In the genomic region with DNA sequence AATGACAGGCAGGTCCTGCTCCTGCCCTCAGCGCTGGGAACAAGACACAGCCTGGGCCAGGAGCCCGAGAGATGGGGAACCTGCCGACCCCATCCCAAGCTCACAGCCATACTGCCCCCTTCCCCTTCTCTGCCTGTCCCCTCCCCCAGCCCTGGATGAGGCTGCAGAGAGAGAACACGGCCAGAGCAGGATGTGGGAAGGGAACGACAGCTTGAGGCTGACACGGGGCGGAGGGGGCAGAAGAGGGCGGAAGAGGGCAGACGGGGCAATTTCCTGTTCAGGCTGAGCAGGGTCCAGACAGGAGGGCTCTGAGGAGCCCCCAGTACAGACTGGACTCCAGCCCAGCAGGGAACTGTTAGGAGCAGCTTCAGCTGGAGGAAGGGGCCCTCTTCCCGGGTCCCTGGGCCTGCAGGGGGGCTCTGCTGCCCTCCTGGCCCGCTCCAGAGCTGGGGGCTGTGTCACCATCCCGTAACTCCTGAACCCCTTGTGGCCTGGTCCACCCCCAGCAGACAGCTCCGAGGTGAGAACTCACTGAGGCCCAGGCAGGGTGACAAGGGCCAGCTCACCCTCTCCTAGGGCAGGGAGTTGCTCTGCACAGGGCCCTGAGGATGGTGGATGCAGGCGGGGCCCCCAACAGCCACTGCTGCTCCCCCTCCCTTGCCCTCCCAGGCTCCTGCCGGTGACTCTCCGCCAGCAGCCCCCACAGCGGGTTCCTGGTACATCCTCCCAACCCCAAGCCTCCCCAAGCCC, we compare ENCODE assay signal across 10 cellular contexts. TPM values are rescaled to one million over a fixed set of nuclear protein-coding genes. Genes with fewer than 3 reads are reported as not detected.
A peak's percentile ranks its signal among the peaks of the same experiment; 100 is the strongest.
DNase-seq lines count a peak whose midpoint lies in the region; ATAC-seq, FAIRE-seq and TF ChIP-seq lines count a peak whose summit lies in the region.
"Had no signal": no experiment of that assay in that cellular context is flagged by ENCODE, and none has a peak within 500 bp of the region (broad histone marks: within the 10 kb centered on the region; RNA-seq: fewer than 3 reads in every experiment).

No MANE protein-coding gene starts in this region.

- ATAC-seq in lower lobe of right lung (peak in 1 of 2 donors; percentile 6), GM18867 (IDR thresholded peaks at IDR 0.05; ENCODE audit: unreplicated experiment) (no peak)

- intact Hi-C loops in lower lobe of right lung (cut with DNase I): no loop called here

- H3K4me1 ChIP-seq in lower lobe of right lung: peaks cover 82% of the 10 kb centered on the region
- peaks cover 4 to 76% (median 67%) of the 10 kb centered on the region in 4 donors for H3K4me1 ChIP-seq in tibial nerve

- DNase-seq in activated CD4-positive, alpha-beta T cell treated with anti-CD3 and anti-CD28 coated beads for 4 hours: peak; percentile 26 to 35
- no peak for DNase-seq in activated CD4-positive, alpha-beta T cell treated with anti-CD3 and anti-CD28 coated beads for 1 hour
- DNase-seq in activated effector memory CD4-positive, alpha-beta T cell treated with anti-CD3 and anti-CD28 coated beads, Interleukin-2, amount 50 U/mL, for 16 hours: peak; percentile 75
- DNase-seq in lower lobe of right lung: peak; percentile 64
- no peak for DNase-seq in tibial nerve (ENCODE audit: low spot score in 2 of 2)
- DNase-seq in H54 (ENCODE audit: insufficient read length, low spot score): no peak
- DNase-seq in hepatic stellate cell (ENCODE audit: low spot score): no peak
- DNase-seq: ACHN had no signal

- no peak for FAIRE-seq in H54 (lab: Jason Lieb, UNC)
- FAIRE-seq: bronchial epithelial cell had no signal

- TF ChIP-seq CTCF in lower lobe of right lung (IDR thresholded peaks at IDR 0.05) (no peak), tibial nerve (IDR thresholded peaks at IDR 0.05) (no peak)

- no peak for TF ChIP-seq EP300 in tibial nerve (IDR thresholded peaks at IDR 0.05)

- 47 to 60% methylated on average over 13 to 17 of the region's 17 CpGs for WGBS in tibial nerve, 2 donors

- H3K27me3 ChIP-seq in lower lobe of right lung (ENCODE audit: low read depth): no peaks in the 10 kb centered on the region
- H3K27me3 ChIP-seq in tibial nerve: no peaks in the 10 kb centered on the region

- H3K4me3 ChIP-seq in lower lobe of right lung (peak overlapping the region; percentile 100), tibial nerve (peak overlapping the region in 1 of 4 donors; percentile 4)

- no peak for TF ChIP-seq POLR2A in tibial nerve (IDR thresholded peaks at IDR 0.05)
- no peak for TF ChIP-seq POLR2A in H54 (IDR thresholded peaks at IDR 0.05; ENCODE audit: low read depth, low read length)

- no peaks in the 10 kb centered on the region for H3K9me3 ChIP-seq in lower lobe of right lung
- H3K9me3 ChIP-seq in tibial nerve: no peaks in the 10 kb centered on the region

- H3K36me3 ChIP-seq in lower lobe of right lung (peaks cover 82% of the 10 kb centered on the region), tibial nerve (peaks cover 0 to 82% (median 24%) of the 10 kb centered on the region in 3 donors)

- H3K27ac ChIP-seq in lower lobe of right lung (peak overlapping the region; percentile 72), tibial nerve (peak overlapping the region in 3 of 4 donors; percentile 94 to 99 (median 96))

RNA-seq across cellular contexts. Expression of a gene that starts 5.7 kb away (rescaled TPM):
- total RNA-seq in lower lobe of right lung (2,919 TPM), tibial nerve (100 to 1,000 TPM; 385 to 583 (median 429) TPM)

RNA-seq across cellular contexts. Expression of a gene that starts 7.6 kb away (rescaled TPM):
- 9.2 TPM for total RNA-seq in lower lobe of right lung
- 10 to 100 TPM in 2 of 4 donors, 1 to 10 TPM in 2; 5.9 to 54.9 (median 13.8) TPM for total RNA-seq in tibial nerve

Comparison
In these comparisons a context has a peak if more than half of its experiments do, and no peak if none do; other contexts are left out.
1. DNase-seq: peak in activated CD4-positive, alpha-beta T cell treated with anti-CD3 and anti-CD28 coated beads for 4 hours (2 of 2), activated effector memory CD4-positive, alpha-beta T cell treated with anti-CD3 and anti-CD28 coated beads, Interleukin-2, amount 50 U/mL, for 16 hours (single experiment) and lower lobe of right lung (single experiment); none in activated CD4-positive, alpha-beta T cell treated with anti-CD3 and anti-CD28 coated beads for 1 hour (single experiment), tibial nerve (0 of 2), H54 (single experiment) and hepatic stellate cell (single experiment).